ENCODE assay signal across 8 cellular contexts in the genomic region with DNA sequence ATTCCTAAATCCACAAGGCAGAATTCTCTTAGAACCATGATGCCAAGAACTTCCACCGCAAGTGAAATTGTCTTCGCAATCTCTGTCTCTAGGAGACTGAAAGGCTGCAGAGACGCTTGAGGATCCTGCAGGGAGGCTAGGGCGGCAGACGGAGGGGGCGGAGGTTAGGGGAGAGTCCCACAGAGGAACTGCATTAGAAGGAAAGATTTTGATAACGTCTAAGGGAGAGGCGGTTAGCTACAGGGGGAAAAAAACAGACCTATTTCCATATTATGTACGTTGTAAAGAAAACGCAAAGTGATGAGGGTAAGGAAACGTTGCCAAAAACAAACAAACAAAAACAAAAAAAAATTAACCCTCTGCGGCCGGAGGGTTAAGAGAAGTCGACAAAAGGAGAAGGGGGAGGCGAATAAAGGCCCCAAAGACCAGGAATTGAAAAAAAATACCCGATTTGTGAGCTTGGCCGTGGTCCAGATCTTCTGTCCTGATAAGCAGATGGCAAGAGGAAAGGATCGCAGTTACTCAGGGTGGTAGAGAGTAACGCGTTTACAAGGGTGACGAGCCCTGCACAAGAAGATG. TPM values are rescaled to one million over a fixed set of nuclear protein-coding genes. Genes with fewer than 3 reads are reported as not detected.
DNase-seq lines count a peak whose midpoint lies in the region; ATAC-seq, FAIRE-seq and TF ChIP-seq lines count a peak whose summit lies in the region.

No MANE protein-coding gene starts in this region.

- peak; percentile 37 to 38 for DNase-seq in Caco-2
- peak; percentile 33 for DNase-seq in HK-2 (ENCODE audit: unreplicated experiment)
- peak; percentile 53 for DNase-seq in RPMI7951 (ENCODE audit: low read depth)
- DNase-seq in activated effector memory CD4-positive, alpha-beta T cell treated with Interleukin-2 at 50 U/mL for 16 hours, result peak; percentile 39
- DNase-seq in frontal cortex (ENCODE audit: low spot score in 2 of 2), result peak; percentile 13 to 19
- peak in 35 of 56 donors; percentile 1 to 70 (median 27) for DNase-seq in nucleus accumbens (lab: John Stamatoyannopoulos, UW)

- no peaks in the 10 kb centered on the region for H3K36me3 Mint-ChIP-seq in Caco-2 (ENCODE audit: insufficient read depth, unreplicated experiment)

- peaks cover 8% of the 10 kb centered on the region for H3K4me1 Mint-ChIP-seq in Caco-2 (ENCODE audit: low read depth, unreplicated experiment)

- no peaks in the 10 kb centered on the region for H3K9me3 Mint-ChIP-seq in Caco-2 (ENCODE audit: unreplicated experiment)

- WGBS in thymus, result under 1% methylated on average over 21 of the region's 21 CpGs

- intact Hi-C loops in Caco-2 (cut with micrococcal nuclease; ENCODE audit: unreplicated experiment), result loop anchor here (5.0 kb wide), 3 partner anchors 49 to 291 kb away; a partner anchor contains a TSS

- peak; percentile 12 for ATAC-seq in GM19467 (IDR thresholded peaks at IDR 0.05; ENCODE audit: unreplicated experiment)

- TSS peak; percentile 51 for BruUV-seq in Caco-2 (replicated peaks; lab: Mats Ljungman, UMichigan)

- no peaks in the 10 kb centered on the region for H3K4me1 ChIP-seq in Caco-2
- peaks cover 15% of the 10 kb centered on the region for H3K4me1 ChIP-seq in thymus (ENCODE audit: control insufficient read depth, insufficient read depth, low read length)

- TF ChIP-seq CTCF in Caco-2 (IDR thresholded peaks at IDR 0.05; ENCODE audit: insufficient read depth in 1 of 2, low read depth in 1 of 2, low read length in 1 of 2, severe bottlenecking in 1 of 2, unreplicated experiment in 1 of 2), result no peak

- H3K9me3 ChIP-seq in Caco-2 (no peaks in the 10 kb centered on the region), thymus (ENCODE audit: control insufficient read depth) (no peaks in the 10 kb centered on the region)

- H3K4me3 ChIP-seq in Caco-2 (ENCODE audit: low read depth, low read length) (peak overlapping the region; percentile 63), thymus (ENCODE audit: low read length) (peak overlapping the region; percentile 95)

- no peaks in the 10 kb centered on the region for H3K27me3 ChIP-seq in Caco-2 (replicated peaks; ENCODE audit: control insufficient read depth, insufficient read depth, low read length)
- H3K27me3 ChIP-seq in thymus (ENCODE audit: control insufficient read depth, insufficient read depth), result no peaks in the 10 kb centered on the region

- POLR2A ChIA-PET in Caco-2 (lab: Charles Lee), result interaction anchor here (0.5 kb wide), 2 partner anchors 62 to 293 kb away, joined by 3 read pairs; no protein-coding TSS in a partner anchor

- H3K36me3 ChIP-seq in Caco-2 (ENCODE audit: control insufficient read depth, insufficient read depth, low read length) (no peaks in the 10 kb centered on the region), thymus (ENCODE audit: control insufficient read depth, insufficient read depth) (no peaks in the 10 kb centered on the region)

- no peak for FAIRE-seq in frontal cortex (lab: Jason Lieb, UNC)

- H3K4me3 Mint-ChIP-seq in Caco-2 (ENCODE audit: unreplicated experiment), result no peak overlapping the region

- H3K27ac Mint-ChIP-seq in Caco-2 (ENCODE audit: unreplicated experiment), result no peak overlapping the region

- H3K27me3 Mint-ChIP-seq in Caco-2 (ENCODE audit: insufficient read depth, unreplicated experiment), result no peaks in the 10 kb centered on the region

- CTCF ChIA-PET in Caco-2 (lab: Charles Lee), result interaction anchor here (1.9 kb wide), 1 partner anchor 48 kb away, joined by 5 read pairs; no protein-coding TSS in a partner anchor

- peak overlapping the region; percentile 99 for H3K27ac ChIP-seq in thymus (ENCODE audit: low read depth)

RNA-seq across cellular contexts. Expression of a gene that starts 0.5 kb away (rescaled TPM):
- total RNA-seq in Caco-2 (2022) (3.6 and 4.7 TPM in 2 replicates), frontal cortex (48.1 TPM)
- 6.7 and 9.0 TPM in 2 replicates for total RNA-seq in RPMI7951 (2014; rRNA removed; shearing (Covaris generic))
- 6.0 TPM for polyA plus RNA-seq in thymus

RNA-seq across cellular contexts. Expression of a gene that starts 0.8 kb away (rescaled TPM):
- 5.9 and 7.1 TPM in 2 replicates for total RNA-seq in Caco-2 (2022)
- total RNA-seq in RPMI7951 (2014; rRNA removed; shearing (Covaris generic)), result 6.1 and 12.7 TPM in 2 replicates
- 81.5 TPM for total RNA-seq in frontal cortex
- polyA plus RNA-seq in thymus, result 10.7 TPM

Comparison
In these comparisons a context has a peak if more than half of its experiments do, and no peak if none do; other contexts are left out.
1. Peak in every context shown above with its lines: DNase-seq, ATAC-seq, H3K4me3 ChIP-seq and H3K27ac ChIP-seq.